In the genomic region with DNA sequence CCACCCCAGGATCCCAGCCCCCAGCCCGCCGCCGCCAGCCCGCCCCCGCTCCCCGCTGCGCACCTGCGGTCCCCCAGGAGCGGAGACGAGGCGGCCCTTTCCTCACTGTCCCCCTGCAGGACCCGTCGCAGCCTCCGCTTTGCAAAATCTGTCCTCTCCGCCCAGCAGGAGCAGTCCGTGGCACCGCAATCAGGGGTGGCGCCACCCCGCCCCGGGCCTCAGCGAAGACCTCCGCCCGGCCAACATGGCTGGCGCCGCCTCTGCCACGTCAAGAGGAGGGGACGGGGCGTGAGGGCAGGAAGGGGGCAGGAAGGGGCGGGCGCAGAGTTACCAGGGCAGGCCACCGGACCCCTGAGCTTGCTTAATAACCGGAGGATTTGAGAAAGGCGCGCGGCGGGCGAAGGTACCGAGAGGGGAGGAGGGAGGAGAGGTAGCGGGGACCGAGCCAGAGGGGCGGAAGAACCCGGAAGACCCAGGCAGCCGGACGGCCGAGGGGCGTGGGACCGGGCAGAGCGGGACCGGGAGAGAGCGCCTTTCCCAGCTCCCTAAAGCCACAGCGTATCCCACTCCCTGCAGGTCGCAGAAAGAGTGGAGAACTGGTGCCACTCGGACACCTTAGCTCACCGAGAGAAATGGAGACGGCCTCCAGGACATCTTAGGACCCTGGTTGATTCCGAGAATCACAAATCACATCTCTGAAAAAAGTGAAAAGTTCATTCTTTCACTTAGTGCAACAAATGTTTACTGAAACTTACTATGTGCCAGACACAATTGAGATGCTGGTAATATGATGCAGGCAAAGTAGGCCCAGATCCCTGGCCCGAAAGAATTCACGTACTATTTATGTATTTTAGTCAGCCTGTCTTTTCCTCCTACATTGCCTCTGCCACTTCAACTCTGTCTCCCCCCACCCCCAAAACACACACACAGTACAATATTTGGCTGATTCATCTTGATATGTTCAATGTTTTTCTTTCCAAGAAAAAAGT, we compare ENCODE assay signal across 1 cellular context.
TF ChIP-seq lines count a peak whose summit lies in the region.

Gene SEC23A, minus strand, starts transcription at position 267 of the 989 bp plus-strand sequence. CDS start 7,117 bp downstream, outside the sequence.

TF ChIP-seq in HepG2, 621 proteins besides CTCF, POLR2A, EP300 and RAD21 (continued from another document and continues in another):
- TF ChIP-seq, protein P1, sequence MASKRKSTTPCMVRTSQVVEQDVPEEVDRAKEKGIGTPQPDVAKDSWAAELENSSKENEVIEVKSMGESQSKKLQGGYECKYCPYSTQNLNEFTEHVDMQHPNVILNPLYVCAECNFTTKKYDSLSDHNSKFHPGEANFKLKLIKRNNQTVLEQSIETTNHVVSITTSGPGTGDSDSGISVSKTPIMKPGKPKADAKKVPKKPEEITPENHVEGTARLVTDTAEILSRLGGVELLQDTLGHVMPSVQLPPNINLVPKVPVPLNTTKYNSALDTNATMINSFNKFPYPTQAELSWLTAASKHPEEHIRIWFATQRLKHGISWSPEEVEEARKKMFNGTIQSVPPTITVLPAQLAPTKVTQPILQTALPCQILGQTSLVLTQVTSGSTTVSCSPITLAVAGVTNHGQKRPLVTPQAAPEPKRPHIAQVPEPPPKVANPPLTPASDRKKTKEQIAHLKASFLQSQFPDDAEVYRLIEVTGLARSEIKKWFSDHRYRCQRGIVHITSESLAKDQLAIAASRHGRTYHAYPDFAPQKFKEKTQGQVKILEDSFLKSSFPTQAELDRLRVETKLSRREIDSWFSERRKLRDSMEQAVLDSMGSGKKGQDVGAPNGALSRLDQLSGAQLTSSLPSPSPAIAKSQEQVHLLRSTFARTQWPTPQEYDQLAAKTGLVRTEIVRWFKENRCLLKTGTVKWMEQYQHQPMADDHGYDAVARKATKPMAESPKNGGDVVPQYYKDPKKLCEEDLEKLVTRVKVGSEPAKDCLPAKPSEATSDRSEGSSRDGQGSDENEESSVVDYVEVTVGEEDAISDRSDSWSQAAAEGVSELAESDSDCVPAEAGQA (IDR thresholded peaks at IDR 0.05; ENCODE audit: low read depth), result peak; percentile 97
- TF ChIP-seq, protein P1 (CRISPR knock-in tag; IDR thresholded peaks at IDR 0.05; ENCODE audit: borderline replicate concordance), result peak; percentile 85
- TF ChIP-seq TCF7 (IDR thresholded peaks at IDR 0.05; ENCODE audit: low read depth) (peak; percentile 6; the same call in 1 of the 2 replicates), ZFP82 (CRISPR knock-in tag; IDR thresholded peaks at IDR 0.05; ENCODE audit: borderline replicate concordance) (peak; percentile 100), ZNF546 (CRISPR knock-in tag; conservative IDR thresholded peaks at IDR 0.05) (peak; percentile 39; the same call in 1 of the 2 replicates), MBD4 (IDR thresholded peaks at IDR 0.05; ENCODE audit: borderline replicate concordance, low read length) (no peak), CENPT (CRISPR knock-in tag; IDR thresholded peaks at IDR 0.05; ENCODE audit: low read depth) (peak; percentile 93), AKNA (CRISPR knock-in tag; IDR thresholded peaks at IDR 0.05; ENCODE audit: borderline replicate concordance) (peak; percentile 65; the same call in 1 of the 2 replicates), RBM22 (optimal IDR thresholded peaks at IDR 0.05; ENCODE audit: low read length) (peak; percentile 95), MEIS2 (CRISPR knock-in tag; IDR thresholded peaks at IDR 0.05) (peak; percentile 94), ZNF205 (CRISPR knock-in tag; IDR thresholded peaks at IDR 0.05) (peak; percentile 83), CHCHD3 (CRISPR knock-in tag; IDR thresholded peaks at IDR 0.05) (peak; percentile 99; the same call in 1 of the 2 replicates), ZMAT3 (CRISPR knock-in tag; conservative IDR thresholded peaks at IDR 0.05) (peak; percentile 100), KDM3A (CRISPR knock-in tag; IDR thresholded peaks at IDR 0.05; ENCODE audit: low read depth) (peak; percentile 99), ZNF558 (CRISPR knock-in tag; IDR thresholded peaks at IDR 0.05; ENCODE audit: borderline replicate concordance) (peak; percentile 97; the same call in 1 of the 2 replicates), SIX1 (CRISPR knock-in tag; IDR thresholded peaks at IDR 0.05; ENCODE audit: borderline replicate concordance) (peak; percentile 78), SKI (IDR thresholded peaks at IDR 0.05; ENCODE audit: partially characterized antibody) (peak; percentile 59), ZNF75D (CRISPR knock-in tag; IDR thresholded peaks at IDR 0.05; ENCODE audit: borderline replicate concordance) (peak; percentile 89; the same call in 1 of the 2 replicates), TEAD2 (CRISPR knock-in tag; IDR thresholded peaks at IDR 0.05) (peak; percentile 91; the same call in 1 of the 2 replicates), ZNF468 (CRISPR knock-in tag; IDR thresholded peaks at IDR 0.05) (no peak), SMAD3 (CRISPR knock-in tag; IDR thresholded peaks at IDR 0.05) (peak; percentile 92), HNRNPLL (IDR thresholded peaks at IDR 0.05; ENCODE audit: low read depth, low read length, poor library complexity, severe bottlenecking) (peak; percentile 94), ZNF781 (CRISPR knock-in tag; IDR thresholded peaks at IDR 0.05; ENCODE audit: borderline replicate concordance, not compliant biosample characterization) (peak; percentile 87), ZBTB20 (CRISPR knock-in tag; IDR thresholded peaks at IDR 0.05; ENCODE audit: borderline replicate concordance, low read depth) (peak; percentile 75; the same call in 1 of the 2 replicates), NR0B2 (CRISPR knock-in tag; IDR thresholded peaks at IDR 0.05) (peak; percentile 92), ZNF746 (CRISPR knock-in tag; IDR thresholded peaks at IDR 0.05) (peak; percentile 100), FOXA1 (IDR thresholded peaks at IDR 0.05) (no peak), FOXA1 (CRISPR knock-in tag; IDR thresholded peaks at IDR 0.05) (peak; percentile 64), U2AF1 (optimal IDR thresholded peaks at IDR 0.05; ENCODE audit: low read depth, low read length) (peak; percentile 96), ZNF24 (IDR thresholded peaks at IDR 0.05) (no peak; the same call in 1 of the 2 replicates), RNF2 (conservative IDR thresholded peaks at IDR 0.05; ENCODE audit: low read depth) (0 out of 2 replicates have a peak, but pooled peaks have one; percentile 31), ZNF367 (CRISPR knock-in tag; IDR thresholded peaks at IDR 0.05; ENCODE audit: borderline replicate concordance) (peak; percentile 95), ZNF589 (CRISPR knock-in tag; conservative IDR thresholded peaks at IDR 0.05) (peak; percentile 99), LRRFIP1 (CRISPR knock-in tag; conservative IDR thresholded peaks at IDR 0.05) (peak; percentile 93; the same call in 1 of the 2 replicates), ZNF18 (CRISPR knock-in tag; IDR thresholded peaks at IDR 0.05; ENCODE audit: insufficient replicate concordance) (peak; percentile 73)
- TF ChIP-seq, protein P2, sequence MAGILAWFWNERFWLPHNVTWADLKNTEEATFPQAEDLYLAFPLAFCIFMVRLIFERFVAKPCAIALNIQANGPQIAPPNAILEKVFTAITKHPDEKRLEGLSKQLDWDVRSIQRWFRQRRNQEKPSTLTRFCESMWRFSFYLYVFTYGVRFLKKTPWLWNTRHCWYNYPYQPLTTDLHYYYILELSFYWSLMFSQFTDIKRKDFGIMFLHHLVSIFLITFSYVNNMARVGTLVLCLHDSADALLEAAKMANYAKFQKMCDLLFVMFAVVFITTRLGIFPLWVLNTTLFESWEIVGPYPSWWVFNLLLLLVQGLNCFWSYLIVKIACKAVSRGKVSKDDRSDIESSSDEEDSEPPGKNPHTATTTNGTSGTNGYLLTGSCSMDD (CRISPR knock-in tag; IDR thresholded peaks at IDR 0.05), result peak; percentile 84; the same call in 1 of the 2 replicates
- TF ChIP-seq, protein P3, sequence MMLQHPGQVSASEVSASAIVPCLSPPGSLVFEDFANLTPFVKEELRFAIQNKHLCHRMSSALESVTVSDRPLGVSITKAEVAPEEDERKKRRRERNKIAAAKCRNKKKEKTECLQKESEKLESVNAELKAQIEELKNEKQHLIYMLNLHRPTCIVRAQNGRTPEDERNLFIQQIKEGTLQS (CRISPR knock-in tag; IDR thresholded peaks at IDR 0.05), result peak; percentile 78
- TF ChIP-seq, protein P4, sequence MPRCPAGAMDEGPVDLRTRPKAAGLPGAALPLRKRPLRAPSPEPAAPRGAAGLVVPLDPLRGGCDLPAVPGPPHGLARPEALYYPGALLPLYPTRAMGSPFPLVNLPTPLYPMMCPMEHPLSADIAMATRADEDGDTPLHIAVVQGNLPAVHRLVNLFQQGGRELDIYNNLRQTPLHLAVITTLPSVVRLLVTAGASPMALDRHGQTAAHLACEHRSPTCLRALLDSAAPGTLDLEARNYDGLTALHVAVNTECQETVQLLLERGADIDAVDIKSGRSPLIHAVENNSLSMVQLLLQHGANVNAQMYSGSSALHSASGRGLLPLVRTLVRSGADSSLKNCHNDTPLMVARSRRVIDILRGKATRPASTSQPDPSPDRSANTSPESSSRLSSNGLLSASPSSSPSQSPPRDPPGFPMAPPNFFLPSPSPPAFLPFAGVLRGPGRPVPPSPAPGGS (CRISPR knock-in tag; IDR thresholded peaks at IDR 0.05), result peak; percentile 99
